ENCODE assay signal across 8 cellular contexts in genomic region chr19:29212614-29213573, GRCh38. TPM values are rescaled to one million over a fixed set of nuclear protein-coding genes. Genes with fewer than 3 reads are reported as not detected.
DNase-seq lines count a peak whose midpoint lies in the region; ATAC-seq lines count a peak whose summit lies in the region.

Gene UQCRFS1, minus strand, starts transcription at chr19:29213151. Its CDS starts 33 bp downstream, at chr19:29213118.

- POLR2A ChIA-PET in activated CD8-positive, alpha-beta memory T cell treated with anti-CD3 and anti-CD28 coated beads for 36 hours (lab: Charles Lee) = no interaction called here

- peak; percentile 92 for DNase-seq in COR-L47 (lab: John Stamatoyannopoulos, UW)
- DNase-seq in HT1080 (ENCODE audit: low read depth) = peak; percentile 87
- peak; percentile 92 to 95 for DNase-seq in NOMO-1 (lab: John Stamatoyannopoulos, UW; ENCODE audit: unreplicated experiment in 2 of 2)
- peak; percentile 92 for DNase-seq in effector CD8-positive, alpha-beta T cell (lab: John Stamatoyannopoulos, UW)
- peak; percentile 96 to 97 for DNase-seq in lung microvascular endothelial cell (ENCODE audit: low read depth in 2 of 2)
- DNase-seq in stimulated activated CD4-positive, alpha-beta T cell treated with anti-CD3 and anti-CD28 coated beads, TNF-alpha, amount 100 ng/mL, for 4 hours (ENCODE audit: low read depth in 3 of 3) = peak; percentile 91 to 95 (median 94)

- peak; percentile 88 for ATAC-seq in GM21367 (IDR thresholded peaks at IDR 0.05; ENCODE audit: unreplicated experiment)

- CTCF ChIA-PET in activated CD8-positive, alpha-beta memory T cell treated with anti-CD3 and anti-CD28 coated beads for 36 hours (lab: Charles Lee) = interaction anchor here (0.7 to 1.1 kb wide), 2 partner anchors 44 to 49 kb away, joined by 3 read pairs; no protein-coding TSS in a partner anchor

RNA-seq across cellular contexts. Expression of gene UQCRFS1, which starts in this region (rescaled TPM):
- total RNA-seq in HT1080 (2014; rRNA removed; shearing (Covaris generic)) = 67.7 and 84.0 TPM in 2 replicates
- 43.3 and 54.3 TPM in 2 replicates for polyA plus RNA-seq in HT1080 (2015; cell fraction: cytosol; rRNA removed)
- polyA plus RNA-seq in HT1080 (2015; cell fraction: nucleus; rRNA removed) = 19.5 and 20.7 TPM in 2 replicates
- 10 to 100 TPM; 51.1 to 51.7 TPM for total RNA-seq in activated CD8-positive, alpha-beta memory T cell treated with anti-CD3 and anti-CD28 coated beads for 36 hours
- 30.0 and 30.9 TPM in 2 replicates for total RNA-seq in lung microvascular endothelial cell

Comparison
In these comparisons a context has a peak if more than half of its experiments do, and no peak if none do; other contexts are left out.
1. Peak in every context shown above with its lines: DNase-seq and ATAC-seq.